In genomic region chr14:50047274-50047676, GRCh38 we compare ENCODE assay signal across 8 cellular contexts.
DNase-seq lines count a peak whose midpoint lies in the region; ATAC-seq and TF ChIP-seq lines count a peak whose summit lies in the region.

No MANE protein-coding gene starts in this region.

- H3K18ac ChIP-seq in neuronal stem cell (ENCODE audit: low read length), result no peak overlapping the region

- H2AFZ ChIP-seq in neuronal stem cell (ENCODE audit: low read length), result no peak overlapping the region

- no peak overlapping the region for H4K91ac ChIP-seq in neuronal stem cell (ENCODE audit: low read depth, low read length, poor library complexity)

- no peak overlapping the region for H3K4me2 ChIP-seq in neuronal stem cell (ENCODE audit: insufficient read depth, low read length, poor library complexity, severe bottlenecking)

- H3K4me3 ChIP-seq in right cardiac atrium (ENCODE audit: low read length) (no peak overlapping the region), neuronal stem cell (ENCODE audit: low read length in 2 of 2) (no peak overlapping the region)

- no peak overlapping the region for H3K4ac ChIP-seq in neuronal stem cell (ENCODE audit: low read length)

- no peak overlapping the region for H3K23ac ChIP-seq in neuronal stem cell (ENCODE audit: low read depth, low read length, poor library complexity)

- no peaks in the 10 kb centered on the region for H3K79me1 ChIP-seq in neuronal stem cell (ENCODE audit: low read depth, low read length)

- H3K4me1 ChIP-seq in right cardiac atrium (ENCODE audit: control insufficient read depth, insufficient read depth, low read length), result peaks cover 12% of the 10 kb centered on the region
- no peaks in the 10 kb centered on the region for H3K4me1 ChIP-seq in neuronal stem cell (ENCODE audit: control insufficient read depth in 2 of 2, insufficient read depth in 1 of 2, low read depth in 1 of 2, low read length in 2 of 2)

- no peak overlapping the region for H2BK15ac ChIP-seq in neuronal stem cell (ENCODE audit: low read length)

- TF ChIP-seq POLR2A in GM18505 (IDR thresholded peaks at IDR 0.05; ENCODE audit: borderline replicate concordance, extremely low read depth, insufficient read depth, insufficient read length), result no peak

- no peak overlapping the region for H2AK5ac ChIP-seq in neuronal stem cell (ENCODE audit: low read depth, low read length)

- ATAC-seq in GM18505 (IDR thresholded peaks at IDR 0.05; ENCODE audit: unreplicated experiment) (peak; percentile 61), GM21737 (IDR thresholded peaks at IDR 0.05; ENCODE audit: unreplicated experiment) (peak; percentile 66), right cardiac atrium (peak; percentile 52 to 63)

- peak; percentile 15 for DNase-seq in NCI-H69 (lab: John Stamatoyannopoulos, UW)
- DNase-seq in right cardiac atrium, result no peak
- DNase-seq in NK-92 treated with Interleukin-12 subunit alpha and Interleukin-12 subunit beta, amount 100 ng/mL, for 24 hours (lab: John Stamatoyannopoulos, UW), result no peak
- DNase-seq in NCI-H526 (lab: John Stamatoyannopoulos, UW), result no peak
- no peak for DNase-seq in neuronal stem cell (ENCODE audit: low spot score)
- DNase-seq in ureter (ENCODE audit: low spot score), result no peak

- H3K9ac ChIP-seq in neuronal stem cell (ENCODE audit: low read depth, low read length, poor library complexity), result no peak overlapping the region

- H3K27me3 ChIP-seq in right cardiac atrium (ENCODE audit: control insufficient read depth, insufficient read depth) (no peaks in the 10 kb centered on the region), neuronal stem cell (ENCODE audit: control insufficient read depth in 3 of 3, insufficient read depth in 3 of 3, low read depth in 1 of 3, low read length in 3 of 3) (no peaks in the 10 kb centered on the region)

- H3K27ac ChIP-seq in right cardiac atrium (ENCODE audit: low read length) (peak overlapping the region; percentile 69), neuronal stem cell (replicated peaks; ENCODE audit: low read length) (no peak overlapping the region)

- intact Hi-C loops in right cardiac atrium (cut with DNase I), result no loop called here

- H3K9me3 ChIP-seq in right cardiac atrium (ENCODE audit: control insufficient read depth, low read length) (no peaks in the 10 kb centered on the region), neuronal stem cell (replicated peaks in 1 of 2; ENCODE audit: control insufficient read depth in 2 of 2, insufficient read depth in 1 of 2, low read depth in 1 of 2, low read length in 2 of 2) (no peaks in the 10 kb centered on the region)

- no peaks in the 10 kb centered on the region for H3K36me3 ChIP-seq in neuronal stem cell (replicated peaks in 1 of 2; ENCODE audit: control insufficient read depth in 2 of 2, insufficient read depth in 2 of 2, low read length in 2 of 2)

- no peak overlapping the region for H2BK5ac ChIP-seq in neuronal stem cell (ENCODE audit: low read length)

- H3K14ac ChIP-seq in neuronal stem cell (ENCODE audit: low read length), result no peak overlapping the region

- H2BK12ac ChIP-seq in neuronal stem cell (ENCODE audit: low read length), result no peak overlapping the region

- no peak overlapping the region for H2BK120ac ChIP-seq in neuronal stem cell (ENCODE audit: low read depth, low read length)

- H4K8ac ChIP-seq in neuronal stem cell (ENCODE audit: low read depth, low read length), result no peak overlapping the region
